26 cellular contexts compared by ENCODE assay signal in the genomic region with DNA sequence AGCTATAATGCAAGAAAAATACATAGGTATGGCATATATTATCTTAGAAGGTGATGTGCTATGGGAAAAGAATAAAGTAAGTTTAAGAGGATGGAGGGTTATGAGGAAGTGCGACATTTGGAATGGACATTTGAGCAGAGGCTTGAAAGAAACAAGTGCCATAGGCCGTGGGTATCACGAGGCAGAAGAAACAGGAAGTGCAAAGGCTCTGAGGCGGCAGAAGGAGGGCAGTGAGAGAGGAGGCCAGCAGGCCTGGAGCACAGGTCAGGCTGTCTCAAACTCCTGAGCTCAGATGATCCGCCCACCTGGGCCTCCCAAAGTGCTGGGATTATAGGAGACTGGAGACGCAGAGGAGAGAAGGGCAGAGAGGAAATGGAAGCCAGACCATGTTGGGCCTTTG.
"Had no signal": no experiment of that assay in that cellular context is flagged by ENCODE, and none has a peak within 500 bp of the region (broad histone marks: within the 10 kb centered on the region; RNA-seq: fewer than 3 reads in every experiment).

No MANE protein-coding gene starts in this region.

- H3K27ac ChIP-seq: hepatocyte, left ventricle myocardium inferior, neural progenitor cell, pancreas, prostate gland, skin epidermis, stomach, testis, tibial artery, upper lobe of right lung had no signal

- H3K36me3 ChIP-seq: left ventricle myocardium inferior, neural progenitor cell, pancreas, prostate gland, stomach, tibial artery, upper lobe of right lung had no signal

- H3K27me3 ChIP-seq: hepatocyte, neural progenitor cell, pancreas, stomach, testis, tibial artery, upper lobe of right lung had no signal

- H3K4me1 ChIP-seq: left ventricle myocardium inferior, prostate gland, stomach, testis, upper lobe of right lung had no signal

- FAIRE-seq: pancreas, urothelium cell line had no signal

- H3K9me3 ChIP-seq: left ventricle myocardium inferior, pancreas, prostate gland, stomach, testis, tibial artery, upper lobe of right lung had no signal

- DNase-seq: islet precursor cell; left ventricle myocardium inferior; mesendoderm; naive B cell; natural killer cell; nephron progenitor cell; pancreas; posterior cingulate gyrus; retina; stimulated activated CD4-positive, alpha-beta T cell treated with anti-CD3 and anti-CD28 coated beads, Interleukin-12 subunit alpha, Interleukin-12 subunit beta, amount 100 ng/mL, for 4 hours; stimulated activated CD4-positive, alpha-beta T cell treated with anti-CD3 and anti-CD28 coated beads, Interleukin-15, amount 100 ng/mL, for 24 hours; stimulated activated CD4-positive, alpha-beta T cell treated with anti-CD3 and anti-CD28 coated beads, Interleukin-2, amount 100 ng/mL, for 24 hours; stimulated activated CD4-positive, alpha-beta T cell treated with anti-CD3 and anti-CD28 coated beads, Interleukin-4, amount 100 ng/mL, for 1 hour; stimulated activated naive B cell treated with anti-CD40 and anti-IgM and Interleukin-4, amounts not matched to agents 10 μg/mL and 1 μg/mL and 100 μg/mL, for 72 hours; stimulated activated naive CD8-positive, alpha-beta T cell treated with anti-CD3 and anti-CD28 coated beads, Interleukin-15, Interleukin-2, amounts not matched to agents 100 U/mL and 50 U/mL, for 24 hours; stomach; testis; tibial artery; trophoblast cell; upper lobe of right lung had no signal

- H3K79me2 ChIP-seq: hepatocyte had no signal

- H3K4me3 ChIP-seq: hepatocyte, left ventricle myocardium inferior, lung, neural progenitor cell, pancreas, prostate gland, skin epidermis, stomach, testis, tibial artery, upper lobe of right lung had no signal

- H2AFZ ChIP-seq: hepatocyte, neural progenitor cell had no signal
